8 cellular contexts compared by ENCODE assay signal in the genomic region with DNA sequence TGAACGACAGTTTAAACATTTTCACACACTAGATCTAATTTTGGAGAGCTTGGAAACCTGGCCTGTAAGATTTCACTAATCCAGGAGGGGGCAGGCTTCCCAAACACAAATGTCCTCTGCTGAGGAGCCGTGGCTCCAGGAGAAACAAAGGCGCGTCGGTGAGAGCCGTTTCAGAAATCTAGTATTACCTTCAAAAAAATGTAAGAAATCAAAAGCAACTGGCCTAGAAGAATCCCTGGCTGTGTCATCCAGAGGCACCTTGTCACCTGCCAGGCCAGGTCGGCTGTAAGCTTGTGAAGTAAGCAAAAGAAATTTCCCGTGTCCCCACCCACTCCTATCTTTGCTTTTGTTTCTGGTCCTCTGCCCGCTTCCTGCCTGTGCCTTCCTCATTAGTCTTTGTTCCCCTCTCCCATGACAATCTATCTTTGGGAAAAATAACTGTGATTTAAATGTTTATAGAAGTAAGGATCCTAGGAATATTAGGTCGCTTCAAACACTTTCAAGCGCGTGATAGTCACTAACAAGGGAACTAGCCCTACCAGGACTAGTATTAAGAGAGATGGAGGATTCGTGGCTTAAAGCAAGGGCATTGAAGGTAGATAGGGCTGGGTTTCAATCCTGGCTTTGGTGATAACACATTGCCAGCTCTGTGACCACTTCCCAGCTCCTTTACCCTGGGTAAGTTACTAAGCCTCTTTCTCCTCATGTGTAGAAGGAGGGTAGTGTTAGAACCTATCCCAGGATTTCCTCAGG.
DNase-seq lines count a peak whose midpoint lies in the region; ATAC-seq, FAIRE-seq and TF ChIP-seq lines count a peak whose summit lies in the region.

No MANE protein-coding gene starts in this region.

- H3K27me3 Mint-ChIP-seq in T-helper 17 cell (peaks cover 17% of the 10 kb centered on the region), astrocyte (ENCODE audit: low read depth, unreplicated experiment) (peaks cover 3% of the 10 kb centered on the region)

- no peaks in the 10 kb centered on the region for H3K36me3 ChIP-seq in astrocyte (ENCODE audit: insufficient read depth, low read length)

- H3K4me1 Mint-ChIP-seq in T-helper 17 cell (peaks cover 5% of the 10 kb centered on the region), astrocyte (ENCODE audit: low read depth, unreplicated experiment) (peaks cover 8% of the 10 kb centered on the region)

- peak overlapping the region; percentile 79 for H3K4me3 ChIP-seq in astrocyte (ENCODE audit: insufficient read depth, low read depth, low read length)

- H3K9me3 Mint-ChIP-seq in astrocyte (ENCODE audit: unreplicated experiment): no peaks in the 10 kb centered on the region

- no peak for TF ChIP-seq POLR2A in GM18505 (IDR thresholded peaks at IDR 0.05; ENCODE audit: borderline replicate concordance, extremely low read depth, insufficient read depth, insufficient read length)

- DNase-seq in GDM1 (lab: John Stamatoyannopoulos, UW) (peak; percentile 51), HCEC 1CT (peak; percentile 62), MV-4-11 (lab: John Stamatoyannopoulos, UW) (peak; percentile 65), T-helper 17 cell (peak; percentile 28 to 51 (median 33)), astrocyte (ENCODE audit: low read depth) (peak; percentile 12), hypothalamus (lab: John Stamatoyannopoulos, UW) (peak in 43 of 51 donors; percentile 1 to 75 (median 31)), sciatic nerve (ENCODE audit: low spot score) (peak; percentile 74)

- peak overlapping the region; percentile 89 for H3K4me3 Mint-ChIP-seq in T-helper 17 cell
- peak overlapping the region; percentile 80 for H3K4me3 Mint-ChIP-seq in astrocyte (ENCODE audit: unreplicated experiment)

- peak; percentile 80 for FAIRE-seq in astrocyte (lab: Jason Lieb, UNC)

- H3K36me3 Mint-ChIP-seq in T-helper 17 cell (ENCODE audit: low read depth) (no peaks in the 10 kb centered on the region), astrocyte (ENCODE audit: low read depth, unreplicated experiment) (no peaks in the 10 kb centered on the region)

- ATAC-seq in T-helper 17 cell: peak; percentile 90
- peak; percentile 92 for ATAC-seq in sciatic nerve
- no peak for ATAC-seq in GM18505 (IDR thresholded peaks at IDR 0.05; ENCODE audit: unreplicated experiment)

- peak overlapping the region; percentile 69 for H3K27ac Mint-ChIP-seq in T-helper 17 cell
- H3K27ac Mint-ChIP-seq in astrocyte (ENCODE audit: unreplicated experiment): peak overlapping the region; percentile 89

- H3K27me3 ChIP-seq in astrocyte (ENCODE audit: insufficient read depth, low read length): no peaks in the 10 kb centered on the region

- peak overlapping the region; percentile 97 for H2AFZ ChIP-seq in astrocyte (ENCODE audit: low read depth, low read length)

- intact Hi-C loops in sciatic nerve (cut with DNase I): loop anchor here (10.0 kb wide), 2 partner anchors 408 to 568 kb away; no protein-coding TSS in a partner anchor

- H3K9me3 ChIP-seq in T-helper 17 cell (ENCODE audit: control insufficient read depth, low read length, poor library complexity, severe bottlenecking): no peaks in the 10 kb centered on the region
- H3K9me3 ChIP-seq in astrocyte (ENCODE audit: insufficient read depth, low read depth, low read length): no peaks in the 10 kb centered on the region

- H3K79me2 ChIP-seq in astrocyte (ENCODE audit: insufficient read depth, low read length): no peaks in the 10 kb centered on the region

- peak overlapping the region; percentile 87 for H3K9ac ChIP-seq in astrocyte (ENCODE audit: low read length)

- no peaks in the 10 kb centered on the region for H4K20me1 ChIP-seq in astrocyte (ENCODE audit: insufficient read depth, low read length)

- TF ChIP-seq CTCF in astrocyte (IDR thresholded peaks at IDR 0.05; ENCODE audit: insufficient read depth, low read depth, low read length): peak; percentile 81

- H3K4me1 ChIP-seq in astrocyte (ENCODE audit: insufficient read depth, low read length): peaks cover 4% of the 10 kb centered on the region

- H3K4me2 ChIP-seq in astrocyte (ENCODE audit: low read length): peak overlapping the region; percentile 93

- no peak overlapping the region for H3K27ac ChIP-seq in astrocyte (ENCODE audit: low read depth, low read length)

Comparison
In these comparisons a context has a peak if more than half of its experiments do, and no peak if none do; other contexts are left out.
1. DNase-seq: peak in every context shown above with its lines; median percentile 74 in sciatic nerve; 65 in MV-4-11; 62 in HCEC 1CT; 51 in GDM1; 33 in T-helper 17 cell; 31 in hypothalamus; 12 in astrocyte.